In the genomic region with DNA sequence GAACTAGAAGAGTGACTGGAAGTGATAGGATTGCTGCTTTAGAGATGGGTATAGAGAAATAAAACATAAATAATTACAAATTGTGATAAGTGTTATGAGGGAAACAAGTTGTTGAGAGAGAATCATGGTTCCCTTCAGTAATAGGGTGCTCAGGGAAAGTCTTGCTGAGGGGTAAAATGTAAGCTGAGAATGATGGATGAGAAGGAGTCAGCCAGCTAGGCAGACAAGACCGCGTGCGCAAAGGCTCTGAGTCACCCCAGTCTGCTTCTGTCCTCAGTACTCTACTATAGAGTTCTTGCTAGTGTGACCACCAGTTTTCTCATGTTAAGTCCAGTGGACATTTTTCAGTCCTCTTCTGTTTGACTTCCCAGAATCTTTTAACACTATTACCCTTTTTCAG, we compare ENCODE assay signal across 11 cellular contexts.
DNase-seq lines count a peak whose midpoint lies in the region.
"Had no signal": no experiment of that assay in that cellular context is flagged by ENCODE, and none has a peak within 500 bp of the region (broad histone marks: within the 10 kb centered on the region; RNA-seq: fewer than 3 reads in every experiment).

No MANE protein-coding gene starts in this region.

- DNase-seq in ACHN, result peak; percentile 5
- DNase-seq in ELF-1 (ENCODE audit: low read depth, low spot score), result peak; percentile 38
- peak; percentile 11 for DNase-seq in OCI-M1 (lab: John Stamatoyannopoulos, UW)
- peak; percentile 32 for DNase-seq in glomerular visceral epithelial cell (ENCODE audit: extremely low spot score)
- DNase-seq in HUDEP-2 (lab: John Stamatoyannopoulos, UW; ENCODE audit: unreplicated experiment in 76 of 76), result no peak
- DNase-seq in NCI-H446 (lab: John Stamatoyannopoulos, UW), result no peak
- DNase-seq in NCI-H2081 treated with DMSO at 0.1 percent for 48 hours (lab: John Stamatoyannopoulos, UW), result no peak
- no peak for DNase-seq in NCI-H2171 (lab: John Stamatoyannopoulos, UW)
- DNase-seq: activated effector memory CD4-positive, alpha-beta T cell treated with anti-CD3 and anti-CD28 coated beads, Interleukin-2, amount 50 U/mL, for 16 hours; NCI-H1436 treated with DMSO at 0.1 percent for 48 hours; transverse colon had no signal

- in situ Hi-C loops in ACHN (cut with HindIII; ENCODE audit: low pct_ligation_motif_present, low pct_unique_long_range_greater_than_20kb, low sequenced_read_pairs), result no loop called here

Comparison
In these comparisons a context has a peak if more than half of its experiments do, and no peak if none do; other contexts are left out.
1. DNase-seq: peak in ACHN (single experiment), ELF-1 (single experiment), OCI-M1 (single experiment) and glomerular visceral epithelial cell (single experiment); none in HUDEP-2 (0 of 76), NCI-H446 (0 of 2), NCI-H2081 treated with DMSO at 0.1 percent for 48 hours (single experiment) and NCI-H2171 (single experiment).